1 cellular context compared by ENCODE assay signal in the genomic region with DNA sequence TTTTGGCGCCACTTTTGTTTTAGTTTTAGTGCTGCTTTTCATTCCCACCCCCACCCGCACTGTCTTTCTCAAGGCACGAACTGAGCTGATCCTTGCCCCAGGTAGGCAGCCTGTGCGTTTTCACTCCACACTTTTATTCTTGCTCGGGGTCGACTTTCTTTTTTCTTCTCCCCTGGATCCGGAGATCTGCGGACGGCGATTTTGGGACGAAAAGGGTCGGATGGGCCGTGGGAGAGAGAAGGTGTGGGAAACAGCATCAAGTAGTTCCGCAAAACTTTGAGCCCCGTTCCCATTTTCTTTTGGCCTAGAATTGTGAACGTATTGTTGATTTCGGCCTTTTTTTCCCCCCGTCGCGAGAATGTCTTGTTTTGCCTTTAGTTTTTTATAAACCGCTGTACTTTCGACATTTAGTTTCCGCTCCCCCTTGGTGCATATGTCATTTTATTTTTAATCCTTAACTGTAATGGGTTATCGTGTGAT.
A peak's percentile ranks its signal among the peaks of the same experiment; 100 is the strongest.
TF ChIP-seq lines count a peak whose summit lies in the region.

No MANE protein-coding gene starts in this region.

TF ChIP-seq in K562, 482 proteins besides CTCF, POLR2A, EP300 and RAD21 (continued from another document and continues in another):
- TF ChIP-seq, protein P1, sequence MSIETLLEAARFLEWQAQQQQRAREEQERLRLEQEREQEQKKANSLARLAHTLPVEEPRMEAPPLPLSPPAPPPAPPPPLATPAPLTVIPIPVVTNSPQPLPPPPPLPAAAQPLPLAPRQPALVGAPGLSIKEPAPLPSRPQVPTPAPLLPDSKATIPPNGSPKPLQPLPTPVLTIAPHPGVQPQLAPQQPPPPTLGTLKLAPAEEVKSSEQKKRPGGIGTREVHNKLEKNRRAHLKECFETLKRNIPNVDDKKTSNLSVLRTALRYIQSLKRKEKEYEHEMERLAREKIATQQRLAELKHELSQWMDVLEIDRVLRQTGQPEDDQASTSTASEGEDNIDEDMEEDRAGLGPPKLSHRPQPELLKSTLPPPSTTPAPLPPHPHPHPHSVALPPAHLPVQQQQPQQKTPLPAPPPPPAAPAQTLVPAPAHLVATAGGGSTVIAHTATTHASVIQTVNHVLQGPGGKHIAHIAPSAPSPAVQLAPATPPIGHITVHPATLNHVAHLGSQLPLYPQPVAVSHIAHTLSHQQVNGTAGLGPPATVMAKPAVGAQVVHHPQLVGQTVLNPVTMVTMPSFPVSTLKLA (conservative IDR thresholded peaks at IDR 0.05): 0 out of 4 replicates have a peak, but pooled peaks of 1 of the 2 experiments have one; percentile 2
- TF ChIP-seq KAT8 (IDR thresholded peaks at IDR 0.05; ENCODE audit: low read depth) (no peak), TRIM25 (IDR thresholded peaks at IDR 0.05; ENCODE audit: borderline replicate concordance) (no peak), NFRKB (IDR thresholded peaks at IDR 0.05; ENCODE audit: low read depth) (0 out of 2 replicates have a peak, but pooled peaks have one; percentile 3), SP2 (IDR thresholded peaks at IDR 0.05; ENCODE audit: extremely low read depth, low read depth, low read length, poor library complexity, severe bottlenecking) (no peak), SMAD3 (CRISPR knock-in tag; conservative IDR thresholded peaks at IDR 0.05) (no peak), EP400 (IDR thresholded peaks at IDR 0.05) (0 out of 2 replicates have a peak, but pooled peaks have one; percentile 47), SMARCB1 (IDR thresholded peaks at IDR 0.05; ENCODE audit: insufficient read length, low read depth) (no peak), RNF2 (IDR thresholded peaks at IDR 0.05) (peak; percentile 7; the same call in 1 of the 2 replicates), RB1 (IDR thresholded peaks at IDR 0.05; ENCODE audit: low read depth) (peak; percentile 6; the same call in 1 of the 2 replicates), CHD2 (IDR thresholded peaks at IDR 0.05; ENCODE audit: low read depth, low read length) (peak; percentile 33; the same call in 1 of the 2 replicates), GABPB2 (CRISPR knock-in tag; conservative IDR thresholded peaks at IDR 0.05) (no peak), E2F8 (IDR thresholded peaks at IDR 0.05; ENCODE audit: low read depth, partially characterized antibody) (peak; percentile 12), NBN (IDR thresholded peaks at IDR 0.05; ENCODE audit: low read depth) (no peak), SIN3A (IDR thresholded peaks at IDR 0.05; ENCODE audit: borderline replicate concordance in 2 of 2, control insufficient read depth in 1 of 2, low read depth in 2 of 2, low read length in 2 of 2) (no peak), RBM22 (IDR thresholded peaks at IDR 0.05; ENCODE audit: low read depth, low read length, poor library complexity, severe bottlenecking) (no peak), ZNF395 (CRISPR knock-in tag; IDR thresholded peaks at IDR 0.05) (0 out of 2 replicates have a peak, but pooled peaks have one; percentile 7), MGA (IDR thresholded peaks at IDR 0.05) (no peak), CHD1 (IDR thresholded peaks at IDR 0.05; ENCODE audit: low read length) (peak; percentile 78), CLOCK (CRISPR knock-in tag; IDR thresholded peaks at IDR 0.05; ENCODE audit: borderline replicate concordance) (no peak)
- TF ChIP-seq, protein P2, sequence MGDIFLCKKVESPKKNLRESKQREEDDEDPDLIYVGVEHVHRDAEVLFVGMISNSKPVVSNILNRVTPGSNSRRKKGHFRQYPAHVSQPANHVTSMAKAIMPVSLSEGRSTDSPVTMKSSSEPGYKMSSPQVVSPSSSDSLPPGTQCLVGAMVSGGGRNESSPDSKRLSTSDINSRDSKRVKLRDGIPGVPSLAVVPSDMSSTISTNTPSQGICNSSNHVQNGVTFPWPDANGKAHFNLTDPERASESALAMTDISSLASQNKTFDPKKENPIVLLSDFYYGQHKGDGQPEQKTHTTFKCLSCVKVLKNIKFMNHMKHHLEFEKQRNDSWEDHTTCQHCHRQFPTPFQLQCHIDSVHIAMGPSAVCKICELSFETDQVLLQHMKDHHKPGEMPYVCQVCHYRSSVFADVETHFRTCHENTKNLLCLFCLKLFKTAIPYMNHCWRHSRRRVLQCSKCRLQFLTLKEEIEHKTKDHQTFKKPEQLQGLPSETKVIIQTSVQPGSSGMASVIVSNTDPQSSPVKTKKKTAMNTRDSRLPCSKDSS (IDR thresholded peaks at IDR 0.05; ENCODE audit: low read depth, partially characterized antibody): no peak
